In the genomic region with DNA sequence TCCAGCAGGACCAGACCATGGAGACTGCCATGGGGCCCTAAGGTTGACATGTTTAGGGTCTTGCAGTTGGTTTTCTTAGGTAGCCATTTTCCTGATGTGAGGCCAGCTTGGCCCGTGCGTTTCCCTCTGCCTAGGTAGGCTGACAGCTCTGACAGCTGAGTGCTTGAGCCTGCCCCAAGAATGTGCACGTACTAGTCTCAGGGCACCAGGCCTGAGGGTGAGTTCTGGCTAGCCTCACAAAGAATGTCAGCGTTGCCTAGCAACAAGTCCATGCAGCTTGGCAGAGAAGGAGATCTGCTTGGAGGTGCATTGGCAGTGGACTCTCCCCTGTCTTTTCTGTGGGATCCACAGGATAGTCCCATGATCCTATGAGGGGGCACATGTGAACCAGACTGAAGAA, we compare ENCODE assay signal across 19 cellular contexts.
DNase-seq lines count a peak whose midpoint lies in the region; ATAC-seq and TF ChIP-seq lines count a peak whose summit lies in the region.
"Had no signal": no experiment of that assay in that cellular context is flagged by ENCODE, and none has a peak within 500 bp of the region (broad histone marks: within the 10 kb centered on the region; RNA-seq: fewer than 3 reads in every experiment).

No MANE protein-coding gene starts in this region.

- H3K36me3 ChIP-seq in RWPE2 (ENCODE audit: low read depth), result no peaks in the 10 kb centered on the region
- no peaks in the 10 kb centered on the region for H3K36me3 ChIP-seq in heart right ventricle
- H3K36me3 ChIP-seq in upper lobe of right lung, result no peaks in the 10 kb centered on the region
- H3K36me3 ChIP-seq: HAP-1, SJSA1 had no signal

- no peak for TF ChIP-seq CTCF in RWPE2 (IDR thresholded peaks at IDR 0.05; ENCODE audit: poor library complexity, severe bottlenecking)
- no peak for TF ChIP-seq CTCF in heart right ventricle (IDR thresholded peaks at IDR 0.05)
- no peak for TF ChIP-seq CTCF in upper lobe of right lung (IDR thresholded peaks at IDR 0.05)

- no peak overlapping the region for H3K4me3 ChIP-seq in RWPE2 (ENCODE audit: severe bottlenecking)
- no peak overlapping the region for H3K4me3 ChIP-seq in heart right ventricle
- H3K4me3 ChIP-seq in upper lobe of right lung, result no peak overlapping the region
- H3K4me3 ChIP-seq: GM23248, HAP-1, SJSA1 had no signal

- ATAC-seq in RWPE2 (ENCODE audit: low read depth) (peak; percentile 50; the same call in 2 of the 3 replicates), heart right ventricle (peak in 5 of 8 donors; percentile 42 to 93 (median 89)), upper lobe of right lung (peak; percentile 78)

- DNase-seq in G401 (ENCODE audit: low spot score) (peak; percentile 19), RWPE2 (ENCODE audit: low spot score) (no peak), heart right ventricle (peak; percentile 31 to 46), upper lobe of right lung (no peak), iPS-NIHi7 (ENCODE audit: extremely low spot score) (no peak), NCI-H2171 treated with DMSO at 0.1 percent for 48 hours (lab: John Stamatoyannopoulos, UW) (no peak), SIG-M5 treated with dmso at 0.1 percent for 504 hours (lab: John Stamatoyannopoulos, UW; ENCODE audit: unreplicated experiment) (no peak)
- DNase-seq: ACHN, DMS79 treated with DMSO at 0.1 percent for 48 hours, GM23248, Karpas-422, NCI-H1092 treated with DMSO at 0.1 percent for 48 hours, NCI-H2081, NCI-H2227 treated with DMSO at 0.1 percent for 48 hours, NCI-H524, NCI-H82 had no signal

- H3K4me1 ChIP-seq in RWPE2 (ENCODE audit: insufficient read depth, poor library complexity, severe bottlenecking) (no peaks in the 10 kb centered on the region), heart right ventricle (peaks cover 0 to 3% (median 0%) of the 10 kb centered on the region in 9 donors), upper lobe of right lung (no peaks in the 10 kb centered on the region)
- H3K4me1 ChIP-seq: HAP-1, SJSA1 had no signal

- H3K27me3 ChIP-seq in RWPE2 (ENCODE audit: insufficient read depth, poor library complexity, severe bottlenecking) (no peaks in the 10 kb centered on the region), heart right ventricle (no peaks in the 10 kb centered on the region), upper lobe of right lung (no peaks in the 10 kb centered on the region)
- H3K27me3 ChIP-seq: SJSA1 had no signal

- H3K9me3 ChIP-seq in RWPE2 (ENCODE audit: severe bottlenecking) (no peaks in the 10 kb centered on the region), heart right ventricle (no peaks in the 10 kb centered on the region), upper lobe of right lung (no peaks in the 10 kb centered on the region)
- H3K9me3 ChIP-seq: HAP-1, SJSA1 had no signal

- in situ Hi-C loops in G401 (cut with HindIII; ENCODE audit: low sequenced_read_pairs), result no loop called here

- intact Hi-C loops in heart right ventricle (cut with DNase I), result no loop called here
- intact Hi-C loops in upper lobe of right lung (cut with DNase I), result no loop called here

- H3K27ac ChIP-seq in RWPE2 (ENCODE audit: poor library complexity, severe bottlenecking), result no peak overlapping the region
- no peak overlapping the region for H3K27ac ChIP-seq in heart right ventricle
- no peak overlapping the region for H3K27ac ChIP-seq in upper lobe of right lung
- H3K27ac ChIP-seq: GM23248, HL-60, SJSA1 had no signal

- 37 to 38% methylated on average over 4 of the region's 4 CpGs for WGBS in heart right ventricle, 2 donors

Comparison
In these comparisons a context has a peak if more than half of its experiments do, and no peak if none do; other contexts are left out.
1. DNase-seq: peak in G401 (single experiment) and heart right ventricle (2 of 2); none in RWPE2 (single experiment), upper lobe of right lung (single experiment), iPS-NIHi7 (single experiment), NCI-H2171 treated with DMSO at 0.1 percent for 48 hours (single experiment) and SIG-M5 treated with dmso at 0.1 percent for 504 hours (single experiment).
2. Peak in every context shown above with its lines, with median percentiles within 50 percentile points of each other: ATAC-seq.